In the genomic region with DNA sequence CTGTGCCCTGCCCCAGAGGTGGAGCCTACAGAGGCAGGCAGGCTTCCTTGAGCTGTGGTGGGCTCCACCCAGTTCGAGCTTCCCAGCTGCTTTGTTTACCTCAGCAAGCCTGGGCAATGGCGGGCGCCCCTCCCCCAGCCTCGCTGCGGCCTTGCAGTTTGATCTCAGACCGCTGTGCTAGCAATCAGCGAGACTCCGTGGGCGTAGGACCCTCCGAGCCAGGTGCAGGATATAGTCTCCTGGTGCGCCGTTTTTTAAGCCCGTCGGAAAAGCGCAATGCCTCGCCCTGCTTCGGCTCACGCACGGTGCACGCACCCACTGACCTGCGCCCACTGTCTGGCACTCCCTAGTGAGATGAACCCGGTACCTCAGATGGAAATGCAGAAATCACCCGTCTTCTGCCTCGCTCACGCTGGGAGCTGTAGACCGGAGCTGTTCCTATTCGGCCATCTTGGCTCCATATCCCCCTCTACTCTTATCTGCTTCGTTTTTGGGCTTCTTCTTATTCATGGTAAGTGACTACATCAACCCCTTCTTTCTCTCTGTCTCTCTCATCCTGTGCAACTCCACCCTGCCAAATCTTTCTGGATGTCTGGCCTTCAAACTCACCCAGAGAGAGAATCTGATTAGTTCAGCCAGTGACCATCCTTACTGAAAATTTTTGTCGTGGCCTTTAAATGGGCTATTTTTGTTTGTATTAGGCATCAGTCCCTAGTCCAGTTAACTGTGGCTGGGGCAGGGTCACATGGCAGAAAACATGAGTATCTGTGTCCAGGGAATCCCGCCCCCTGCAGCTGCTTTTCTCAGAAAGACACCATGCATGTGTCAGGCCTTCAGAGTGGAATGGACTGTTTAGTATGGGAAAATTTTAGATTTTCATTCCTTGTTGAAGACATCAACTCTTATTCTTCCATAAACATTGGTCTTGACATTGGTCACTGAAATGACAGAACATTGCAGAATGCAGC, we compare ENCODE assay signal across 6 cellular contexts.
A peak's percentile ranks its signal among the peaks of the same experiment; 100 is the strongest.
DNase-seq lines count a peak whose midpoint lies in the region; TF ChIP-seq lines count a peak whose summit lies in the region.
"Not testable (repeated sequence)": the region's sequence is repeated elsewhere in the genome, so short reads cannot be mapped to it uniquely, and the experiment has no call there.

No MANE protein-coding gene starts in this region.

- H3K27ac Mint-ChIP-seq in H9 (peak overlapping the region in 2 of 3 experiments; percentile 49 to 59; a peak in 4 of 7 replicates), chondrocyte (ENCODE audit: unreplicated experiment) (peak overlapping the region; percentile 49), neural crest cell (ENCODE audit: unreplicated experiment) (peak overlapping the region; percentile 62)

- not testable (repeated sequence) for TF ChIP-seq CTCF in H9 (conservative IDR thresholded peaks at IDR 0.05); chondrocyte (IDR thresholded peaks at IDR 0.05); neural crest cell (conservative IDR thresholded peaks at IDR 0.05)

- not testable (repeated sequence) for H3K4me2 ChIP-seq in H9 (ENCODE audit: insufficient read depth, insufficient read length, low read length)

- H2BK5ac ChIP-seq in H9 (ENCODE audit: insufficient read length, low read length) = not testable (repeated sequence)

- not testable (repeated sequence) for H3K79me1 ChIP-seq in H9 (ENCODE audit: insufficient read depth, low read depth, low read length, poor library complexity, severe bottlenecking)

- DNase-seq in ELF-1 (ENCODE audit: low read depth, low spot score) = peak; percentile 33
- not testable (repeated sequence) for DNase-seq in H9; chondrocyte (ENCODE audit: low spot score); neural crest cell (ENCODE audit: low read depth, low spot score)
- DNase-seq in SW480 (ENCODE audit: low spot score) = peak; percentile 8

- H2AK5ac ChIP-seq in H9 (ENCODE audit: insufficient read length, low read length) = not testable (repeated sequence)

- WGBS in H9 (ENCODE audit: extremely low coverage, insufficient read length, low lambda C conversion rate) = no CpG with 5 or more reads among the region's 30 CpGs

- H3K4me1 Mint-ChIP-seq in H9 = peaks cover 19 to 21% of the 10 kb centered on the region in 2 experiments
- not testable (repeated sequence) for H3K4me1 Mint-ChIP-seq in chondrocyte (ENCODE audit: low read depth)
- H3K4me1 Mint-ChIP-seq in neural crest cell = peaks cover 14% of the 10 kb centered on the region

- H3K27me3 Mint-ChIP-seq in H9 (ENCODE audit: low read depth); chondrocyte (ENCODE audit: low read depth); neural crest cell (ENCODE audit: low read depth): not testable (repeated sequence)

- H3K4me1 ChIP-seq in H9 (ENCODE audit: insufficient read depth, low read length); iPS-15b (ENCODE audit: control insufficient read depth, insufficient read depth, low read length): not testable (repeated sequence)

- H4K20me1 ChIP-seq in H9 (ENCODE audit: control insufficient read depth, insufficient read depth, insufficient read length) = not testable (repeated sequence)

- H4K91ac ChIP-seq in H9 (ENCODE audit: insufficient read length, low read depth, low read length) = not testable (repeated sequence)

- H3K18ac ChIP-seq in H9 (ENCODE audit: insufficient read length, low read depth, low read length) = not testable (repeated sequence)

- H3K9ac ChIP-seq in H9 (ENCODE audit: extremely low read depth, insufficient read length, low read length); iPS-15b (ENCODE audit: low read depth, low read length): not testable (repeated sequence)

- H3K36me3 ChIP-seq in iPS-15b (ENCODE audit: control insufficient read depth, insufficient read depth, low read length) = not testable (repeated sequence)

- H3K23me2 ChIP-seq in H9 (ENCODE audit: insufficient read length, low read depth, low read length, poor library complexity, severe bottlenecking) = not testable (repeated sequence)

- H3K14ac ChIP-seq in H9 (ENCODE audit: insufficient read depth, low read length) = not testable (repeated sequence)

- H2BK120ac ChIP-seq in H9 (ENCODE audit: low read depth, low read length, poor library complexity, severe bottlenecking) = not testable (repeated sequence)

- H2AFZ ChIP-seq in H9 (ENCODE audit: low read length) = not testable (repeated sequence)

- H3K9me3 Mint-ChIP-seq in H9 = not testable (repeated sequence)
- peaks cover 24% of the 10 kb centered on the region for H3K9me3 Mint-ChIP-seq in chondrocyte (ENCODE audit: low read depth)
- H3K9me3 Mint-ChIP-seq in neural crest cell = peaks cover 16% of the 10 kb centered on the region

- H3K27ac ChIP-seq in H9 (ENCODE audit: insufficient read length, low read depth, low read length) = not testable (repeated sequence)

- H3K4me3 Mint-ChIP-seq in H9 = peak overlapping the region in 1 of 2 experiments; percentile 46; a peak in 3 of 5 replicates
- H3K4me3 Mint-ChIP-seq in chondrocyte (ENCODE audit: unreplicated experiment) = peak overlapping the region; percentile 41
- H3K4me3 Mint-ChIP-seq in neural crest cell = peak overlapping the region; percentile 63

- not testable (repeated sequence) for H2BK15ac ChIP-seq in H9 (ENCODE audit: low read depth, low read length)

- not testable (repeated sequence) for H2BK12ac ChIP-seq in H9 (ENCODE audit: insufficient read length, low read depth, low read length)

- H3K27me3 ChIP-seq in H9 (ENCODE audit: insufficient read depth, low read length); iPS-15b (ENCODE audit: control insufficient read depth, insufficient read depth, low read length): not testable (repeated sequence)

- not testable (repeated sequence) for H3T11ph ChIP-seq in H9 (ENCODE audit: low read length)

- not testable (repeated sequence) for H2BK20ac ChIP-seq in H9 (ENCODE audit: low read depth, low read length, poor library complexity, severe bottlenecking)

- H3K36me3 Mint-ChIP-seq in H9 (ENCODE audit: insufficient read depth in 1 of 3, low read depth in 3 of 3); chondrocyte (ENCODE audit: low read depth): not testable (repeated sequence)
- H3K36me3 Mint-ChIP-seq in neural crest cell (ENCODE audit: low read depth) = peaks cover 13% of the 10 kb centered on the region

- not testable (repeated sequence) for H3K9me3 ChIP-seq in H9 (ENCODE audit: control insufficient read depth, low read depth, low read length); iPS-15b (ENCODE audit: control insufficient read depth, insufficient read depth, low read length)

- not testable (repeated sequence) for H3K79me2 ChIP-seq in H9 (ENCODE audit: insufficient read depth, low read length)

- not testable (repeated sequence) for H3K56ac ChIP-seq in H9 (ENCODE audit: insufficient read length, low read depth, low read length)

- not testable (repeated sequence) for H4K5ac ChIP-seq in H9 (ENCODE audit: insufficient read length, low read depth, low read length)

- peak overlapping the region; percentile 11 for H3K4me3 ChIP-seq in iPS-15b (ENCODE audit: low read depth, low read length)

- not testable (repeated sequence) for H3K23ac ChIP-seq in H9 (ENCODE audit: insufficient read length, low read depth, low read length)

- H3K4ac ChIP-seq in H9 (ENCODE audit: low read depth, low read length) = not testable (repeated sequence)

- H4K8ac ChIP-seq in H9 (replicated peaks; ENCODE audit: insufficient read length, low read depth, low read length) = not testable (repeated sequence)
